In the genomic region with DNA sequence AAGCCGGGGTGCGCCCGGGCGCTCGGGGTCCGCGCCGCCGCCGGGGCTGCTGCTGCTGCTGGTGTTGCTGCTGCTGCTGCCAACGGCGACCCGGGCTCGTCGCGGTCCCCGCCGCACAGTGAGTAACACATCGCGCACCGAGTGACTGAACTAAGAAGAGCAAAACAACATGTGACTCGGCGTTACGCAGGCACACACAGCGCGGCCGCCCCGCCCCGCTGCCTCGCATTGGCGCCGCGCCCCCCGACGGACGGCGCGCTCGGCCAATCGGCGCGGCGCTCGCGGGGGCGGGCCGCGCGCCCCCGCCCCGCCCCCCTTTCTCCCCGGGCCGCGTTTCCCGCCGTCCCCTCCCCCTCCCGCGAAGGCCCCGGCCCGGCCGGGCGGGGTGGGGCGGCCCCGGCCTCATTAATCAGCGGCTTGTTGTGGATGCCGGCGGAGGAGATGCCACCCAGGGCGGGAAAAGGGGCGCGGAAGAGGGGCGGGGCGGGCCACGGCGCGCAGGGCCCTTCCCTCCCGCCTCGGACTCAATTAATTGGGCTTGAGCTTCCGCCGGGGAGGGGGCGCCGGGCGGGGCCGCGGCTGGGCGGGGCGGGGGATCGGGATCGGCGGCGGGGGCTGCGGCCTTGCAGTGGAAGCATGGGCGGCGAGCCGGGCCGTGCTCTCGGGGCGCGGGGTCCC, we compare ENCODE assay signal across 1 cellular context.
TF ChIP-seq lines count a peak whose summit lies in the region.

Gene IRS2, minus strand, starts transcription at position 127 of the 678 bp plus-strand sequence. CDS start 530 bp downstream, outside the sequence.

TF ChIP-seq in HEK293, 187 proteins besides CTCF, POLR2A, EP300 and RAD21 (continued from another document and continues in another):
- no peak for TF ChIP-seq ZNF18 (tag by site-specific recombination; IDR thresholded peaks at IDR 0.05)
- TF ChIP-seq ZNF785 (tag by site-specific recombination; IDR thresholded peaks at IDR 0.05), result no peak
- TF ChIP-seq ZNF221 (tag by site-specific recombination; IDR thresholded peaks at IDR 0.05; ENCODE audit: borderline replicate concordance), result no peak
- TF ChIP-seq HOXC10 (CRISPR knock-in tag; IDR thresholded peaks at IDR 0.05), result 0 out of 2 replicates have a peak, but pooled peaks have one; percentile 34
- TF ChIP-seq ZNF174 (tag by site-specific recombination; IDR thresholded peaks at IDR 0.05), result no peak
- TF ChIP-seq ZNF561 (tag by site-specific recombination; IDR thresholded peaks at IDR 0.05; ENCODE audit: borderline replicate concordance), result no peak
- no peak for TF ChIP-seq ZNF768 (tag by site-specific recombination; IDR thresholded peaks at IDR 0.05)
- TF ChIP-seq ZNF488 (tag by site-specific recombination; IDR thresholded peaks at IDR 0.05), result no peak
- no peak for TF ChIP-seq OVOL3 (tag by site-specific recombination; IDR thresholded peaks at IDR 0.05)
- TF ChIP-seq, protein P1, sequence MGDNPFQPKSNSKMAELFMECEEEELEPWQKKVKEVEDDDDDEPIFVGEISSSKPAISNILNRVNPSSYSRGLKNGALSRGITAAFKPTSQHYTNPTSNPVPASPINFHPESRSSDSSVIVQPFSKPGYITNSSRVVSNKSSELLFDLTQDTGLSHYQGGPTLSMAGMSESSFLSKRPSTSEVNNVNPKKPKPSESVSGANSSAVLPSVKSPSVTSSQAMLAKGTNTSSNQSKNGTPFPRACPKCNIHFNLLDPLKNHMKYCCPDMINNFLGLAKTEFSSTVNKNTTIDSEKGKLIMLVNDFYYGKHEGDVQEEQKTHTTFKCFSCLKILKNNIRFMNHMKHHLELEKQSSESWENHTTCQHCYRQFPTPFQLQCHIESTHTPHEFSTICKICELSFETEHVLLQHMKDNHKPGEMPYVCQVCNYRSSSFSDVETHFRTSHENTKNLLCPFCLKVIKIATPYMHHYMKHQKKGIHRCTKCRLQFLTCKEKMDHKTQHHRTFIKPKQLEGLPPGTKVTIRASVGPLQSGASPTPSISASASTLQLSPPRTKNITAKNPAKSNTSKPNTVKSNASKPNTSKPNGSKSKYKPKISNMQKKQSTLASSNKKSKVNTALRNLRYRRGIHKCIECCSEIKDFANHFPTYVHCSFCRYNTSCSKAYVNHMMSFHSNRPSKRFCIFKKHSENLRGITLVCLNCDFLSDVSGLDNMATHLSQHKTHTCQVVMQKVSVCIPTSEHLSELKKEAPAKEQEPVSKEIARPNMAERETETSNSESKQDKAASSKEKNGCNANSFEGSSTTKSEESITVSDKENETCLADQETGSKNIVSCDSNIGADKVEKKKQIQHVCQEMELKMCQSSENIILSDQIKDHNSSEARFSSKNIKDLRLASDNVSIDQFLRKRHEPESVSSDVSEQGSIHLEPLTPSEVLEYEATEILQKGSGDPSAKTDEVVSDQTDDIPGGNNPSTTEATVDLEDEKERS (tag by site-specific recombination; IDR thresholded peaks at IDR 0.05), result no peak
- TF ChIP-seq ZBTB49 (tag by site-specific recombination; IDR thresholded peaks at IDR 0.05; ENCODE audit: low read depth), result no peak
- TF ChIP-seq, protein P2, sequence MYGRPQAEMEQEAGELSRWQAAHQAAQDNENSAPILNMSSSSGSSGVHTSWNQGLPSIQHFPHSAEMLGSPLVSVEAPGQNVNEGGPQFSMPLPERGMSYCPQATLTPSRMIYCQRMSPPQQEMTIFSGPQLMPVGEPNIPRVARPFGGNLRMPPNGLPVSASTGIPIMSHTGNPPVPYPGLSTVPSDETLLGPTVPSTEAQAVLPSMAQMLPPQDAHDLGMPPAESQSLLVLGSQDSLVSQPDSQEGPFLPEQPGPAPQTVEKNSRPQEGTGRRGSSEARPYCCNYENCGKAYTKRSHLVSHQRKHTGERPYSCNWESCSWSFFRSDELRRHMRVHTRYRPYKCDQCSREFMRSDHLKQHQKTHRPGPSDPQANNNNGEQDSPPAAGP (tag by site-specific recombination; IDR thresholded peaks at IDR 0.05), result 0 out of 2 replicates have a peak, but pooled peaks have one; percentile 53
- no peak for TF ChIP-seq RBAK (tag by site-specific recombination; IDR thresholded peaks at IDR 0.05)
- no peak for TF ChIP-seq PRDM6 (tag by site-specific recombination; IDR thresholded peaks at IDR 0.05)
- TF ChIP-seq ZNF140 (tag by site-specific recombination; IDR thresholded peaks at IDR 0.05), result no peak
- no peak for TF ChIP-seq ZNF138 (tag by site-specific recombination; IDR thresholded peaks at IDR 0.05; ENCODE audit: borderline replicate concordance)
- TF ChIP-seq, protein P3, sequence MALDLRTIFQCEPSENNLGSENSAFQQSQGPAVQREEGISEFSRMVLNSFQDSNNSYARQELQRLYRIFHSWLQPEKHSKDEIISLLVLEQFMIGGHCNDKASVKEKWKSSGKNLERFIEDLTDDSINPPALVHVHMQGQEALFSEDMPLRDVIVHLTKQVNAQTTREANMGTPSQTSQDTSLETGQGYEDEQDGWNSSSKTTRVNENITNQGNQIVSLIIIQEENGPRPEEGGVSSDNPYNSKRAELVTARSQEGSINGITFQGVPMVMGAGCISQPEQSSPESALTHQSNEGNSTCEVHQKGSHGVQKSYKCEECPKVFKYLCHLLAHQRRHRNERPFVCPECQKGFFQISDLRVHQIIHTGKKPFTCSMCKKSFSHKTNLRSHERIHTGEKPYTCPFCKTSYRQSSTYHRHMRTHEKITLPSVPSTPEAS (tag by site-specific recombination; IDR thresholded peaks at IDR 0.05), result no peak
- TF ChIP-seq FEZF1 (tag by site-specific recombination; IDR thresholded peaks at IDR 0.05), result 0 out of 2 replicates have a peak, but pooled peaks have one; percentile 19
- no peak for TF ChIP-seq ZNF660 (tag by site-specific recombination; IDR thresholded peaks at IDR 0.05)
- TF ChIP-seq ZNF621 (tag by site-specific recombination; IDR thresholded peaks at IDR 0.05), result no peak
- TF ChIP-seq ZNF24 (tag by site-specific recombination; IDR thresholded peaks at IDR 0.05), result no peak
- TF ChIP-seq GLIS2 (tag by site-specific recombination; IDR thresholded peaks at IDR 0.05), result peak; percentile 79
- TF ChIP-seq, protein P4, sequence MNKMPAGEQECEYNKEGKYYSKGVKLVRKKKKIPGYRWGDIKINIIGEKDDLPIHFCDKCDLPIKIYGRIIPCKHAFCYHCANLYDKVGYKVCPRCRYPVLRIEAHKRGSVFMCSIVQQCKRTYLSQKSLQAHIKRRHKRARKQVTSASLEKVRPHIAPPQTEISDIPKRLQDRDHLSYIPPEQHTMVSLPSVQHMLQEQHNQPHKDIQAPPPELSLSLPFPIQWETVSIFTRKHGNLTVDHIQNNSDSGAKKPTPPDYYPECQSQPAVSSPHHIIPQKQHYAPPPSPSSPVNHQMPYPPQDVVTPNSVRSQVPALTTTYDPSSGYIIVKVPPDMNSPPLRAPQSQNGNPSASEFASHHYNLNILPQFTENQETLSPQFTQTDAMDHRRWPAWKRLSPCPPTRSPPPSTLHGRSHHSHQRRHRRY (tag by site-specific recombination; IDR thresholded peaks at IDR 0.05), result no peak
- no peak for TF ChIP-seq ZNF549 (tag by site-specific recombination; IDR thresholded peaks at IDR 0.05)
- TF ChIP-seq ZBTB1 (tag by site-specific recombination; IDR thresholded peaks at IDR 0.05), result no peak
- TF ChIP-seq ZNF202 (tag by site-specific recombination; IDR thresholded peaks at IDR 0.05; ENCODE audit: borderline replicate concordance), result no peak
- TF ChIP-seq ZNF658 (tag by site-specific recombination; IDR thresholded peaks at IDR 0.05), result no peak
- no peak for TF ChIP-seq ZNF843 (tag by site-specific recombination; IDR thresholded peaks at IDR 0.05)
- TF ChIP-seq ZNF776 (tag by site-specific recombination; IDR thresholded peaks at IDR 0.05; ENCODE audit: borderline replicate concordance), result no peak
- TF ChIP-seq ZNF707 (tag by site-specific recombination; IDR thresholded peaks at IDR 0.05), result no peak
- peak; percentile 69 for TF ChIP-seq SP2 (tag by site-specific recombination; IDR thresholded peaks at IDR 0.05)
- TF ChIP-seq ZNF747 (tag by site-specific recombination; IDR thresholded peaks at IDR 0.05), result no peak
- no peak for TF ChIP-seq ZNF211 (tag by site-specific recombination; IDR thresholded peaks at IDR 0.05; ENCODE audit: low read depth)
- TF ChIP-seq ZNF155 (tag by site-specific recombination; IDR thresholded peaks at IDR 0.05), result no peak
- no peak for TF ChIP-seq PRDM1 (tag by site-specific recombination; IDR thresholded peaks at IDR 0.05)
- no peak for TF ChIP-seq ZNF529 (tag by site-specific recombination; IDR thresholded peaks at IDR 0.05; ENCODE audit: insufficient replicate concordance)
- TF ChIP-seq, protein P5, sequence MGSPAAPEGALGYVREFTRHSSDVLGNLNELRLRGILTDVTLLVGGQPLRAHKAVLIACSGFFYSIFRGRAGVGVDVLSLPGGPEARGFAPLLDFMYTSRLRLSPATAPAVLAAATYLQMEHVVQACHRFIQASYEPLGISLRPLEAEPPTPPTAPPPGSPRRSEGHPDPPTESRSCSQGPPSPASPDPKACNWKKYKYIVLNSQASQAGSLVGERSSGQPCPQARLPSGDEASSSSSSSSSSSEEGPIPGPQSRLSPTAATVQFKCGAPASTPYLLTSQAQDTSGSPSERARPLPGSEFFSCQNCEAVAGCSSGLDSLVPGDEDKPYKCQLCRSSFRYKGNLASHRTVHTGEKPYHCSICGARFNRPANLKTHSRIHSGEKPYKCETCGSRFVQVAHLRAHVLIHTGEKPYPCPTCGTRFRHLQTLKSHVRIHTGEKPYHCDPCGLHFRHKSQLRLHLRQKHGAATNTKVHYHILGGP (tag by site-specific recombination; IDR thresholded peaks at IDR 0.05), result no peak
- no peak for TF ChIP-seq ZBTB21 (tag by site-specific recombination; IDR thresholded peaks at IDR 0.05)
- no peak for TF ChIP-seq ZFP3 (tag by site-specific recombination; IDR thresholded peaks at IDR 0.05; ENCODE audit: low read depth)
- no peak for TF ChIP-seq ZNF670 (tag by site-specific recombination; IDR thresholded peaks at IDR 0.05; ENCODE audit: low read depth)
- TF ChIP-seq IKZF3 (tag by site-specific recombination; IDR thresholded peaks at IDR 0.05), result peak; percentile 49; the same call in 1 of the 2 replicates
- no peak for TF ChIP-seq SETDB1 (IDR thresholded peaks at IDR 0.05; ENCODE audit: insufficient read length, low read length)
- TF ChIP-seq GLI4 (tag by site-specific recombination; IDR thresholded peaks at IDR 0.05), result no peak
- TF ChIP-seq KLF16 (tag by site-specific recombination; IDR thresholded peaks at IDR 0.05), result no peak
- no peak for TF ChIP-seq ZNF596 (tag by site-specific recombination; IDR thresholded peaks at IDR 0.05)
- peak; percentile 88 for TF ChIP-seq KLF7 (tag by site-specific recombination; IDR thresholded peaks at IDR 0.05; ENCODE audit: borderline replicate concordance)
- no peak for TF ChIP-seq ZNF48 (tag by site-specific recombination; IDR thresholded peaks at IDR 0.05)
- TF ChIP-seq ZNF302 (tag by site-specific recombination; IDR thresholded peaks at IDR 0.05; ENCODE audit: low read depth), result no peak
- TF ChIP-seq ZNF341 (tag by site-specific recombination; IDR thresholded peaks at IDR 0.05; ENCODE audit: low read depth), result no peak
